20 cellular contexts compared by ENCODE assay signal in genomic region chr14:89908712-89909450, GRCh38.
"Had no signal": no experiment of that assay in that cellular context is flagged by ENCODE, and none has a peak within 500 bp of the region (broad histone marks: within the 10 kb centered on the region; RNA-seq: fewer than 3 reads in every experiment).

No MANE protein-coding gene starts in this region.

- H3K27me3 Mint-ChIP-seq: stimulated activated naive B cell treated with anti-CD40 and anti-IgM and Interleukin-4, amounts not matched to agents 10 μg/mL and 1 μg/mL and 100 μg/mL, for 72 hours had no signal

- H3K9me3 Mint-ChIP-seq: naive thymus-derived CD4-positive, alpha-beta T cell; stimulated activated naive B cell treated with anti-CD40 and anti-IgM and Interleukin-4, amounts not matched to agents 10 μg/mL and 1 μg/mL and 100 μg/mL, for 72 hours had no signal

- H3K9ac ChIP-seq: parathyroid adenoma had no signal

- H3K27me3 ChIP-seq: esophagus squamous epithelium, hepatocyte, left lung, transverse colon, vagina had no signal

- H2AFZ ChIP-seq: hepatocyte, parathyroid adenoma had no signal

- H3K27ac ChIP-seq: esophagus squamous epithelium, left lung, parathyroid adenoma, transverse colon, vagina had no signal

- H3K79me2 ChIP-seq: hepatocyte, parathyroid adenoma had no signal

- H3K4me3 Mint-ChIP-seq: activated naive CD8-positive, alpha-beta T cell; naive thymus-derived CD4-positive, alpha-beta T cell; stimulated activated naive B cell treated with anti-CD40 and anti-IgM and Interleukin-4, amounts not matched to agents 10 μg/mL and 1 μg/mL and 100 μg/mL, for 72 hours had no signal

- H3K36me3 ChIP-seq: esophagus squamous epithelium, left lung, transverse colon, vagina had no signal

- DNase-seq: activated CD4-positive, alpha-beta T cell treated with anti-CD3 and anti-CD28 coated beads, Interleukin-2, amount 50 U/mL, for 1 hour; activated CD8-positive, alpha-beta memory T cell treated with anti-CD3 and anti-CD28 coated beads for 24 hours; activated gamma-delta T cell treated with Interleukin-2 at 50 U/mL for 16 hours; amniotic stem cell; caudate nucleus; esophagus squamous epithelium; left lung; mucosa of descending colon; naive thymus-derived CD4-positive, alpha-beta T cell; stimulated activated CD4-positive, alpha-beta T cell treated with anti-CD3 and anti-CD28 coated beads, Interleukin-15, amount 100 ng/mL, for 24 hours; stimulated activated CD4-positive, alpha-beta T cell treated with anti-CD3 and anti-CD28 coated beads, Interleukin-4, amount 100 ng/mL, for 1 hour; stimulated activated naive B cell treated with anti-CD40 and anti-IgM and Interleukin-4, amounts not matched to agents 10 μg/mL and 1 μg/mL and 100 μg/mL, for 72 hours; substantia nigra; transverse colon had no signal

- H3K27ac Mint-ChIP-seq: activated naive CD8-positive, alpha-beta T cell; naive thymus-derived CD4-positive, alpha-beta T cell; stimulated activated naive B cell treated with anti-CD40 and anti-IgM and Interleukin-4, amounts not matched to agents 10 μg/mL and 1 μg/mL and 100 μg/mL, for 72 hours had no signal

- H3K36me3 Mint-ChIP-seq: naive thymus-derived CD4-positive, alpha-beta T cell had no signal

- ATAC-seq: left lung; mucosa of descending colon; naive thymus-derived CD4-positive, alpha-beta T cell; stimulated activated naive B cell treated with anti-CD40 and anti-IgM and Interleukin-4, amounts not matched to agents 10 μg/mL and 1 μg/mL and 100 μg/mL, for 72 hours had no signal

- H3K4me1 ChIP-seq: vagina had no signal

- H3K4me3 ChIP-seq: esophagus squamous epithelium, hepatocyte, left lung, mucosa of descending colon, transverse colon, vagina had no signal

- FAIRE-seq: colon, keratinocyte had no signal

- H3K9me3 ChIP-seq: esophagus squamous epithelium, left lung, mucosa of descending colon, transverse colon, vagina had no signal
